18 cellular contexts compared by ENCODE assay signal in genomic region chr11:95821640-95822039, GRCh38. TPM values are rescaled to one million over a fixed set of nuclear protein-coding genes. Genes with fewer than 3 reads are reported as not detected.
DNase-seq lines count a peak whose midpoint lies in the region; ATAC-seq, FAIRE-seq and TF ChIP-seq lines count a peak whose summit lies in the region.
"Had no signal": no experiment of that assay in that cellular context is flagged by ENCODE, and none has a peak within 500 bp of the region (broad histone marks: within the 10 kb centered on the region; RNA-seq: fewer than 3 reads in every experiment).

No MANE protein-coding gene starts in this region.

- H2AFZ ChIP-seq in PC-3 (ENCODE audit: low read length) (no peak overlapping the region), endothelial cell of umbilical vein (ENCODE audit: low read depth, low read length) (no peak overlapping the region)

- CTCF ChIA-PET in PC-3 (lab: Charles Lee) = interaction anchor here (0.7 kb wide), 1 partner anchor 568 kb away, joined by 3 read pairs; the partner anchor contains the start of gene CCDC82
- CTCF ChIA-PET in endothelial cell of umbilical vein (lab: Charles Lee) = interaction anchor here (0.6 to 1.0 kb wide), 3 partner anchors 14 to 572 kb away, joined by 3 read pairs; no protein-coding TSS in a partner anchor
- CTCF ChIA-PET in activated CD4-positive, alpha-beta memory T cell treated with anti-CD3 and anti-CD28 coated beads for 36 hours (lab: Charles Lee) = no interaction called here

- TF ChIP-seq POLR2A in endothelial cell of umbilical vein (IDR thresholded peaks at IDR 0.05; ENCODE audit: low read depth, low read length) = no peak

- no peaks in the 10 kb centered on the region for H3K9me3 ChIP-seq in PC-3 (ENCODE audit: low read length)
- no peaks in the 10 kb centered on the region for H3K9me3 ChIP-seq in endothelial cell of umbilical vein (replicated peaks; ENCODE audit: control insufficient read depth, insufficient read depth, low read length)
- H3K9me3 ChIP-seq: tibial artery had no signal

- H3K4me3 ChIP-seq in PC-3 (ENCODE audit: low read length) (no peak overlapping the region), endothelial cell of umbilical vein (replicated peaks in 1 of 3; ENCODE audit: insufficient read depth in 1 of 3, low read depth in 1 of 3, low read length in 3 of 3) (no peak overlapping the region)
- H3K4me3 ChIP-seq: K562, skin epidermis, tibial artery had no signal

- dilution Hi-C loops in endothelial cell of umbilical vein (cut with MboI; ENCODE audit: extremely low pct_ligation_motif_present, low sequenced_read_pairs) = no loop called here

- H3K36me3 ChIP-seq in PC-3 (ENCODE audit: low read depth, low read length) (peaks cover 30% of the 10 kb centered on the region), endothelial cell of umbilical vein (ENCODE audit: control insufficient read depth in 2 of 2, extremely low read depth in 1 of 2, insufficient read depth in 2 of 2, low read length in 2 of 2) (peaks cover 0 to 9% of the 10 kb centered on the region in 2 experiments)

- ATAC-seq in PC-3 (peak; percentile 96), GM21423 (IDR thresholded peaks at IDR 0.05; ENCODE audit: unreplicated experiment) (no peak)
- ATAC-seq: esophagus mucosa, K562 had no signal

- no peaks in the 10 kb centered on the region for H3K4me1 Mint-ChIP-seq in nephron progenitor cell
- peaks cover 2% of the 10 kb centered on the region for H3K4me1 Mint-ChIP-seq in activated CD4-positive, alpha-beta memory T cell treated with anti-CD3 and anti-CD28 coated beads for 36 hours (ENCODE audit: low read depth)

- no peaks in the 10 kb centered on the region for H3K9me2 ChIP-seq in PC-3 (replicated peaks; ENCODE audit: low read length)

- intact Hi-C loops in PC-3 (cut with micrococcal nuclease) = no loop called here
- intact Hi-C loops in endothelial cell of umbilical vein (cut with micrococcal nuclease) = no loop called here
- intact Hi-C loops in activated CD4-positive, alpha-beta memory T cell treated with anti-CD3 and anti-CD28 coated beads for 36 hours (cut with micrococcal nuclease) = no loop called here

- FAIRE-seq in endothelial cell of umbilical vein (lab: Jason Lieb, UNC) = no peak
- FAIRE-seq: K562 had no signal

- H4K20me1 ChIP-seq in PC-3 (ENCODE audit: low read length) = no peaks in the 10 kb centered on the region
- no peaks in the 10 kb centered on the region for H4K20me1 ChIP-seq in endothelial cell of umbilical vein (replicated peaks; ENCODE audit: control insufficient read depth, extremely low read depth, insufficient read depth, low read length)

- DNase-seq in EL (peak; percentile 39), PC-3 (peak; percentile 53), endothelial cell of umbilical vein (ENCODE audit: low read depth, low spot score) (no peak), nephron progenitor cell (no peak), NCI-H69 (lab: John Stamatoyannopoulos, UW) (no peak)
- no peak for DNase-seq in effector CD4-positive, alpha-beta T cell
- DNase-seq in activated CD4-positive, alpha-beta memory T cell treated with anti-CD3 and anti-CD28 coated beads for 36 hours = no peak
- DNase-seq: activated CD4-positive, alpha-beta T cell treated with anti-CD3 and anti-CD28 coated beads, Interleukin-2, amount 50 U/mL, for 4 hours; amygdala; NCI-H1092; NCI-H774; stimulated activated CD4-positive, alpha-beta T cell treated with anti-CD3 and anti-CD28 coated beads, Interleukin-4, amount 100 ng/mL, for 4 hours; tibial artery had no signal

- peak overlapping the region; percentile 65 for H3K27ac Mint-ChIP-seq in nephron progenitor cell
- no peak overlapping the region for H3K27ac Mint-ChIP-seq in activated CD4-positive, alpha-beta memory T cell treated with anti-CD3 and anti-CD28 coated beads for 36 hours
- H3K27ac Mint-ChIP-seq: activated T-helper 1 cell treated with anti-CD3 and anti-CD28 coated beads, Interleukin-12 subunit alpha, Interleukin-12 subunit beta, Interleukin-2, Interleukin-4 antibody, amounts not matched to agents 30 ng/mL and 10 ng/mL and 1 ng/mL, durations not matched to agents 14 hours and 24 hours and 36 hours had no signal

- H3K27me3 ChIP-seq in PC-3 (ENCODE audit: low read length) = no peaks in the 10 kb centered on the region
- H3K27me3 ChIP-seq in endothelial cell of umbilical vein (ENCODE audit: control insufficient read depth in 2 of 2, insufficient read depth in 2 of 2, low read length in 2 of 2) = no peaks in the 10 kb centered on the region
- H3K27me3 ChIP-seq: tibial artery had no signal

- H3K4me3 Mint-ChIP-seq in nephron progenitor cell = no peak overlapping the region
- H3K4me3 Mint-ChIP-seq in activated CD4-positive, alpha-beta memory T cell treated with anti-CD3 and anti-CD28 coated beads for 36 hours = no peak overlapping the region
- H3K4me3 Mint-ChIP-seq: activated T-helper 1 cell treated with anti-CD3 and anti-CD28 coated beads, Interleukin-12 subunit alpha, Interleukin-12 subunit beta, Interleukin-2, Interleukin-4 antibody, amounts not matched to agents 30 ng/mL and 10 ng/mL and 1 ng/mL, durations not matched to agents 14 hours and 24 hours and 36 hours had no signal

- peaks cover 81% of the 10 kb centered on the region for H3K36me3 Mint-ChIP-seq in nephron progenitor cell (ENCODE audit: low read depth)
- peaks cover 48% of the 10 kb centered on the region for H3K36me3 Mint-ChIP-seq in activated CD4-positive, alpha-beta memory T cell treated with anti-CD3 and anti-CD28 coated beads for 36 hours

- H3K9ac ChIP-seq in PC-3 (ENCODE audit: low read length) = no peak overlapping the region
- H3K9ac ChIP-seq in endothelial cell of umbilical vein (replicated peaks; ENCODE audit: extremely low read depth, insufficient read depth, low read length) = no peak overlapping the region

- H3K9me3 Mint-ChIP-seq in nephron progenitor cell = no peaks in the 10 kb centered on the region
- H3K9me3 Mint-ChIP-seq in activated CD4-positive, alpha-beta memory T cell treated with anti-CD3 and anti-CD28 coated beads for 36 hours = no peaks in the 10 kb centered on the region
- H3K9me3 Mint-ChIP-seq: activated T-helper 1 cell treated with anti-CD3 and anti-CD28 coated beads, Interleukin-12 subunit alpha, Interleukin-12 subunit beta, Interleukin-2, Interleukin-4 antibody, amounts not matched to agents 30 ng/mL and 10 ng/mL and 1 ng/mL, durations not matched to agents 14 hours and 24 hours and 36 hours had no signal

- TF ChIP-seq CTCF in PC-3 (conservative IDR thresholded peaks at IDR 0.05; ENCODE audit: low read depth, low read length) = no peak
- TF ChIP-seq CTCF in endothelial cell of umbilical vein (IDR thresholded peaks at IDR 0.05; ENCODE audit: extremely low read depth in 1 of 2, insufficient read depth in 1 of 2, low read depth in 1 of 2, low read length in 2 of 2) = no peak
- TF ChIP-seq CTCF in nephron progenitor cell (IDR thresholded peaks at IDR 0.05) = no peak

- H3K4me2 ChIP-seq in PC-3 (ENCODE audit: low read length) (no peak overlapping the region), endothelial cell of umbilical vein (ENCODE audit: insufficient read depth, low read length) (no peak overlapping the region)

- H3K27me3 Mint-ChIP-seq in nephron progenitor cell (ENCODE audit: low read depth, poor library complexity) = no peaks in the 10 kb centered on the region
- no peaks in the 10 kb centered on the region for H3K27me3 Mint-ChIP-seq in activated CD4-positive, alpha-beta memory T cell treated with anti-CD3 and anti-CD28 coated beads for 36 hours

- no peaks in the 10 kb centered on the region for H3K79me2 ChIP-seq in PC-3 (ENCODE audit: low read length)
- no peaks in the 10 kb centered on the region for H3K79me2 ChIP-seq in endothelial cell of umbilical vein (ENCODE audit: control insufficient read depth, insufficient read depth, low read length)

- H3K4me1 ChIP-seq in PC-3 (ENCODE audit: insufficient read depth, low read length) = peaks cover 7% of the 10 kb centered on the region; the same call in 1 of the 2 replicates
- H3K4me1 ChIP-seq in endothelial cell of umbilical vein (ENCODE audit: control insufficient read depth, extremely low read depth, insufficient read depth, low read length) = no peaks in the 10 kb centered on the region
- H3K4me1 ChIP-seq: tibial artery had no signal

- no peaks in the 10 kb centered on the region for H3K9me1 ChIP-seq in endothelial cell of umbilical vein (replicated peaks; ENCODE audit: control insufficient read depth, extremely low read depth, insufficient read depth, low read length)

- H3F3A ChIP-seq in PC-3 (ENCODE audit: low read length, unreplicated experiment) = no peaks in the 10 kb centered on the region

- H3K27ac ChIP-seq in PC-3 (ENCODE audit: low read length) = no peak overlapping the region
- H3K27ac ChIP-seq in endothelial cell of umbilical vein (ENCODE audit: insufficient read depth, low read depth, low read length) = no peak overlapping the region
- H3K27ac ChIP-seq: skin epidermis, tibial artery had no signal

- BruUV-seq in PC-3 (replicated peaks; lab: Mats Ljungman, UMichigan) (no TSS peak), endothelial cell of umbilical vein (replicated peaks; lab: Mats Ljungman, UMichigan) (no TSS peak)

- POLR2A ChIA-PET in PC-3 (lab: Charles Lee; ENCODE audit: unreplicated experiment) (no interaction called here), endothelial cell of umbilical vein (lab: Charles Lee) (no interaction called here)
- POLR2A ChIA-PET in activated CD4-positive, alpha-beta memory T cell treated with anti-CD3 and anti-CD28 coated beads for 36 hours (lab: Charles Lee) = no interaction called here

RNA-seq across cellular contexts. Expression of gene CEP57, which starts 31.3 kb away (rescaled TPM):
- total RNA-seq in PC-3 (2014; rRNA removed) (36.7 and 38.1 TPM in 2 replicates), endothelial cell of umbilical vein (35.2 and 38.5 TPM in 2 replicates)
- polyA plus RNA-seq in endothelial cell of umbilical vein = 11.5 and 16.0 TPM in 2 replicates
- 17.0 and 17.4 TPM in 2 replicates for polyA plus RNA-seq in endothelial cell of umbilical vein (2011; cell fraction: cytosol; rRNA removed)
- polyA plus RNA-seq in endothelial cell of umbilical vein (2011; cell fraction: nucleus; rRNA removed) = 32.8 and 45.3 TPM in 2 replicates
- 28.3 and 28.9 TPM in 2 replicates for polyA plus RNA-seq in endothelial cell of umbilical vein (2012)
- 16.4 and 16.7 TPM in 2 replicates for polyA minus RNA-seq in endothelial cell of umbilical vein
- polyA minus RNA-seq in endothelial cell of umbilical vein (2011; cell fraction: cytosol; rRNA and poly(A)+ RNA removed) = 32.6 TPM
- polyA minus RNA-seq in endothelial cell of umbilical vein (2011; cell fraction: nucleus; rRNA and poly(A)+ RNA removed) = 23.8 and 28.1 TPM in 2 replicates
- total RNA-seq in activated CD4-positive, alpha-beta memory T cell treated with anti-CD3 and anti-CD28 coated beads for 36 hours = 100 to 1,000 TPM; 115 to 117 TPM

RNA-seq across cellular contexts. Expression of gene FAM76B, which starts 32.1 kb away (rescaled TPM):
- total RNA-seq in PC-3 (2014; rRNA removed) = 13.3 and 14.9 TPM in 2 replicates
- 24.7 and 25.7 TPM in 2 replicates for total RNA-seq in endothelial cell of umbilical vein
- 5.9 and 6.7 TPM in 2 replicates for polyA plus RNA-seq in endothelial cell of umbilical vein
- 8.4 and 11.0 TPM in 2 replicates for polyA plus RNA-seq in endothelial cell of umbilical vein (2011; cell fraction: cytosol; rRNA removed)
- 73.1 and 117 TPM in 2 replicates for polyA plus RNA-seq in endothelial cell of umbilical vein (2011; cell fraction: nucleus; rRNA removed)
- polyA plus RNA-seq in endothelial cell of umbilical vein (2012) = 14.2 and 18.8 TPM in 2 replicates
- 10.2 and 20.3 TPM in 2 replicates for polyA minus RNA-seq in endothelial cell of umbilical vein
- 16.3 TPM for polyA minus RNA-seq in endothelial cell of umbilical vein (2011; cell fraction: cytosol; rRNA and poly(A)+ RNA removed)
- 43.7 and 56.2 TPM in 2 replicates for polyA minus RNA-seq in endothelial cell of umbilical vein (2011; cell fraction: nucleus; rRNA and poly(A)+ RNA removed)
- total RNA-seq in activated CD4-positive, alpha-beta memory T cell treated with anti-CD3 and anti-CD28 coated beads for 36 hours = 10 to 100 TPM; 45.0 to 45.9 TPM

Comparison
In these comparisons a context has a peak if more than half of its experiments do, and no peak if none do; other contexts are left out.
1. DNase-seq: peak in EL (single experiment) and PC-3 (single experiment); none in endothelial cell of umbilical vein (single experiment), nephron progenitor cell (single experiment), effector CD4-positive, alpha-beta T cell (single experiment), NCI-H69 (single experiment) and activated CD4-positive, alpha-beta memory T cell treated with anti-CD3 and anti-CD28 coated beads for 36 hours (single experiment).